In genomic region chr3:67653425-67654098, GRCh38 we compare ENCODE assay signal across 8 cellular contexts. TPM values are rescaled to one million over a fixed set of nuclear protein-coding genes. Genes with fewer than 3 reads are reported as not detected.
DNase-seq lines count a peak whose midpoint lies in the region; ATAC-seq and TF ChIP-seq lines count a peak whose summit lies in the region.

No MANE protein-coding gene starts in this region.

- no peak for TF ChIP-seq CTCF in A673 (conservative IDR thresholded peaks at IDR 0.05; ENCODE audit: low read depth, low read length)
- TF ChIP-seq CTCF in esophagus muscularis mucosa (IDR thresholded peaks at IDR 0.05) = no peak
- no peak for TF ChIP-seq CTCF in neutrophil (IDR thresholded peaks at IDR 0.05)

- H3K4me3 ChIP-seq in A673 (ENCODE audit: low read depth, low read length, poor library complexity, severe bottlenecking) (peak overlapping the region; percentile 64), esophagus muscularis mucosa (peak overlapping the region; percentile 83 to 99 (median 93)), neutrophil (ENCODE audit: low read depth in 1 of 2, low read length in 1 of 2) (peak overlapping the region; percentile 66 to 72)

- POLR2A ChIA-PET in A673 (lab: Charles Lee; ENCODE audit: low non-redundant PET) = no interaction called here

- no peaks in the 10 kb centered on the region for H3K9me3 ChIP-seq in A673 (ENCODE audit: low read depth, low read length, poor library complexity, severe bottlenecking)
- no peaks in the 10 kb centered on the region for H3K9me3 ChIP-seq in esophagus muscularis mucosa
- H3K9me3 ChIP-seq in neutrophil = no peaks in the 10 kb centered on the region

- TF ChIP-seq EP300 in esophagus muscularis mucosa (IDR thresholded peaks at IDR 0.05) = no peak

- BruUV-seq in A673 (replicated peaks; lab: Mats Ljungman, UMichigan) = TSS peak; percentile 42

- DNase-seq in A673 (ENCODE audit: low spot score) = peak; percentile 25
- DNase-seq in RPMI7951 (ENCODE audit: low read depth) = peak; percentile 25
- DNase-seq in esophagus muscularis mucosa (ENCODE audit: extremely low spot score) = no peak
- no peak for DNase-seq in HK-2 (ENCODE audit: unreplicated experiment)
- DNase-seq in iPS-NIHi11 (ENCODE audit: low spot score) = no peak

- ATAC-seq in GM18861 (IDR thresholded peaks at IDR 0.05; ENCODE audit: unreplicated experiment) (peak; percentile 7), HG03045 (IDR thresholded peaks at IDR 0.05; ENCODE audit: unreplicated experiment) (peak; percentile 26)

- H3K36me3 ChIP-seq in A673 (ENCODE audit: insufficient read depth, low read length, poor library complexity, severe bottlenecking) = no peaks in the 10 kb centered on the region
- H3K36me3 ChIP-seq in esophagus muscularis mucosa = no peaks in the 10 kb centered on the region
- H3K36me3 ChIP-seq in neutrophil = no peaks in the 10 kb centered on the region

- intact Hi-C loops in A673 (cut with micrococcal nuclease; ENCODE audit: unreplicated experiment) = no loop called here
- intact Hi-C loops in esophagus muscularis mucosa (cut with DNase I) = no loop called here

- WGBS in esophagus muscularis mucosa = 21% methylated on average over 8 of the region's 8 CpGs

- no peaks in the 10 kb centered on the region for H3K4me1 ChIP-seq in A673 (ENCODE audit: insufficient read depth, low read length, poor library complexity, severe bottlenecking)
- H3K4me1 ChIP-seq in esophagus muscularis mucosa = peaks cover 3 to 50% (median 25%) of the 10 kb centered on the region in 4 donors
- H3K4me1 ChIP-seq in neutrophil (ENCODE audit: control insufficient read depth in 1 of 2, insufficient read depth in 1 of 2, low read depth in 1 of 2, low read length in 1 of 2) = peaks cover 23 to 31% of the 10 kb centered on the region in 2 experiments

- no peaks in the 10 kb centered on the region for H3K27me3 ChIP-seq in A673 (replicated peaks; ENCODE audit: insufficient read depth, low read depth, low read length, poor library complexity)
- no peaks in the 10 kb centered on the region for H3K27me3 ChIP-seq in esophagus muscularis mucosa
- H3K27me3 ChIP-seq in neutrophil = peaks cover 39% of the 10 kb centered on the region

- CTCF ChIA-PET in A673 (lab: Charles Lee) = no interaction called here

- peak overlapping the region; percentile 74 for H3K27ac ChIP-seq in A673 (ENCODE audit: low read depth, low read length, poor library complexity, severe bottlenecking)
- H3K27ac ChIP-seq in esophagus muscularis mucosa (replicated peaks in 1 of 4) = peak overlapping the region; percentile 93 to 97 (median 96)
- no peak overlapping the region for H3K27ac ChIP-seq in neutrophil

- TF ChIP-seq POLR2A in esophagus muscularis mucosa (IDR thresholded peaks at IDR 0.05; ENCODE audit: low read depth) = no peak

RNA-seq across cellular contexts. Expression of gene SUCLG2, which starts 0.8 kb away (rescaled TPM):
- total RNA-seq in A673 (2021) (7.4 and 9.4 TPM in 2 replicates), esophagus muscularis mucosa (10 to 100 TPM; 55.2 to 69.3 (median 63.4) TPM)
- 58.6 and 70.8 TPM in 2 replicates for total RNA-seq in RPMI7951 (2014; rRNA removed; shearing (Covaris generic))

Comparison
In these comparisons a context has a peak if more than half of its experiments do, and no peak if none do; other contexts are left out.
1. DNase-seq: peak in A673 (single experiment) and RPMI7951 (single experiment); none in esophagus muscularis mucosa (single experiment), HK-2 (single experiment) and iPS-NIHi11 (single experiment).
2. Peak in every context shown above with its lines, with median percentiles within 50 percentile points of each other: H3K4me3 ChIP-seq.